Comparison of ENCODE assay signal across 8 cellular contexts in genomic region chr12:109393437-109394345, GRCh38. TPM values are rescaled to one million over a fixed set of nuclear protein-coding genes. Genes with fewer than 3 reads are reported as not detected.
DNase-seq lines count a peak whose midpoint lies in the region; ATAC-seq, FAIRE-seq and TF ChIP-seq lines count a peak whose summit lies in the region.

No MANE protein-coding gene starts in this region.

- TF ChIP-seq RAD21 in SK-N-SH (IDR thresholded peaks at IDR 0.05; ENCODE audit: low read length) = peak; percentile 68

- H3K4me3 ChIP-seq in SK-N-SH (ENCODE audit: low read depth in 2 of 2, low read length in 1 of 2) = no peak overlapping the region; a peak in 1 of 4 replicates
- no peak overlapping the region for H3K4me3 ChIP-seq in kidney (ENCODE audit: low read length in 2 of 2)

- no peak for FAIRE-seq in kidney (lab: Jason Lieb, UNC)

- H3K9me2 ChIP-seq in SK-N-SH = no peaks in the 10 kb centered on the region

- H3K9me3 ChIP-seq in SK-N-SH = no peaks in the 10 kb centered on the region
- H3K9me3 ChIP-seq in kidney (ENCODE audit: control insufficient read depth in 1 of 2, low read length in 2 of 2) = no peaks in the 10 kb centered on the region

- 28% methylated on average over 8 of the region's 8 CpGs for WGBS in SK-N-SH (ENCODE audit: low lambda C conversion rate)

- no peaks in the 10 kb centered on the region for H4K20me1 ChIP-seq in SK-N-SH (ENCODE audit: insufficient read depth)

- ATAC-seq in GM18870 (IDR thresholded peaks at IDR 0.05; ENCODE audit: unreplicated experiment) = no peak

- TF ChIP-seq CTCF in SK-N-SH (IDR thresholded peaks at IDR 0.05) = peak; percentile 94
- peak; percentile 62 for TF ChIP-seq CTCF in kidney (IDR thresholded peaks at IDR 0.05; ENCODE audit: borderline replicate concordance, extremely low read depth, insufficient read depth)

- H2AFZ ChIP-seq in SK-N-SH (ENCODE audit: low read depth) = no peak overlapping the region

- H3K27me3 ChIP-seq in SK-N-SH (ENCODE audit: insufficient read depth) = no peaks in the 10 kb centered on the region

- DNase-seq in activated CD8-positive, alpha-beta memory T cell treated with anti-CD3 and anti-CD28 coated beads, Interleukin-2, amount 50 U/mL, for 4 hours = peak; percentile 26
- no peak for DNase-seq in activated CD8-positive, alpha-beta memory T cell treated with anti-CD3 and anti-CD28 coated beads for 24 hours
- peak; percentile 72 for DNase-seq in NAMALWA (ENCODE audit: low spot score)
- peak; percentile 74 for DNase-seq in SK-N-SH
- peak; percentile 79 to 82 for DNase-seq in T47D (ENCODE audit: low read depth in 1 of 2, low spot score in 1 of 2)
- DNase-seq in kidney = no peak
- peak; percentile 48 for DNase-seq in stimulated activated CD4-positive, alpha-beta T cell treated with anti-CD3 and anti-CD28 coated beads, Interleukin-4, amount 100 ng/mL, for 24 hours

- no peaks in the 10 kb centered on the region for H3K4me1 ChIP-seq in SK-N-SH (ENCODE audit: control insufficient read depth in 1 of 2, insufficient read depth in 2 of 2, low read depth in 1 of 2, low read length in 1 of 2)
- no peaks in the 10 kb centered on the region for H3K4me1 ChIP-seq in kidney (ENCODE audit: control insufficient read depth in 1 of 2, insufficient read depth in 1 of 2, low read depth in 1 of 2, low read length in 2 of 2)

- H3K36me3 ChIP-seq in SK-N-SH (replicated peaks in 1 of 2; ENCODE audit: control insufficient read depth in 1 of 2, insufficient read depth in 2 of 2, low read length in 1 of 2) (no peaks in the 10 kb centered on the region), kidney (ENCODE audit: control insufficient read depth in 1 of 2, insufficient read depth in 2 of 2, low read length in 2 of 2) (no peaks in the 10 kb centered on the region)

- in situ Hi-C loops in T47D (cut with HindIII; ENCODE audit: low pct_unique_long_range_greater_than_20kb, low sequenced_read_pairs) = no loop called here

- H3K27ac ChIP-seq in SK-N-SH (ENCODE audit: low read depth in 2 of 2, low read length in 1 of 2) = no peak overlapping the region
- no peak overlapping the region for H3K27ac ChIP-seq in kidney (ENCODE audit: low read depth in 2 of 2, low read length in 2 of 2)

- CTCF ChIA-PET in SK-N-SH (lab: Yijun Ruan, JAX) = interaction anchor here (0.6 to 10.0 kb wide), 53 partner anchors 9 to 681 kb away, joined by 3 to 124 read pairs (median 4); partner anchors contain the start of genes ACACB and FOXN4

- no peaks in the 10 kb centered on the region for H3K79me2 ChIP-seq in SK-N-SH (ENCODE audit: insufficient read depth)

- POLR2A ChIA-PET in SK-N-SH (lab: Yijun Ruan, JAX) = no interaction called here

- H3K9ac ChIP-seq in SK-N-SH (no peak overlapping the region), kidney (ENCODE audit: low read length in 2 of 2) (no peak overlapping the region)

- no peak for TF ChIP-seq EP300 in SK-N-SH (IDR thresholded peaks at IDR 0.05; ENCODE audit: borderline replicate concordance in 1 of 2, low read depth in 1 of 2, low read length in 1 of 2)

- no peak overlapping the region for H3K4me2 ChIP-seq in SK-N-SH

- intact Hi-C loops in kidney (cut with DNase I) = no loop called here

- peaks cover 4% of the 10 kb centered on the region for H3F3A ChIP-seq in SK-N-SH (replicated peaks; ENCODE audit: insufficient read depth)

TF ChIP-seq in SK-N-SH, 30 proteins besides CTCF, POLR2A, EP300 and RAD21:
- no peak for TF ChIP-seq EZH2phosphoT487 (IDR thresholded peaks at IDR 0.05; ENCODE audit: borderline replicate concordance, low read depth)
- TF ChIP-seq SMC3 (IDR thresholded peaks at IDR 0.05; ENCODE audit: low read depth, low read length) = peak; percentile 35

RNA-seq across cellular contexts. Expression of gene MYO1H, which starts 46.0 kb away (rescaled TPM):
- polyA plus RNA-seq in SK-N-SH (2012; rRNA removed) (not detected in 2 replicates), kidney (ENCODE audit: insufficient read depth, low read depth, low replicate concordance) (0.56 TPM)
- polyA plus RNA-seq in SK-N-SH (2012; cell fraction: cytosol; rRNA removed) = not detected in 2 replicates
- polyA plus RNA-seq in SK-N-SH (2012; cell fraction: nucleus; rRNA removed) = 0.01 TPM in 1 of 2 replicates, not detected in the other
- total RNA-seq in kidney = not detected

Comparison
In these comparisons a context has a peak if more than half of its experiments do, and no peak if none do; other contexts are left out.
1. DNase-seq: peak in activated CD8-positive, alpha-beta memory T cell treated with anti-CD3 and anti-CD28 coated beads, Interleukin-2, amount 50 U/mL, for 4 hours (single experiment), NAMALWA (single experiment), SK-N-SH (single experiment), T47D (2 of 2) and stimulated activated CD4-positive, alpha-beta T cell treated with anti-CD3 and anti-CD28 coated beads, Interleukin-4, amount 100 ng/mL, for 24 hours (single experiment); none in activated CD8-positive, alpha-beta memory T cell treated with anti-CD3 and anti-CD28 coated beads for 24 hours (single experiment) and kidney (single experiment).